ENCODE assay signal across 10 cellular contexts in genomic region chr11:849951-850776, GRCh38. TPM values are rescaled to one million over a fixed set of nuclear protein-coding genes. Genes with fewer than 3 reads are reported as not detected.
DNase-seq lines count a peak whose midpoint lies in the region; TF ChIP-seq lines count a peak whose summit lies in the region.
"Had no signal": no experiment of that assay in that cellular context is flagged by ENCODE, and none has a peak within 500 bp of the region (broad histone marks: within the 10 kb centered on the region; RNA-seq: fewer than 3 reads in every experiment).

No MANE protein-coding gene starts in this region.

- no peaks in the 10 kb centered on the region for H3K36me3 ChIP-seq in hepatocyte (replicated peaks; ENCODE audit: insufficient read depth, low read depth)
- peaks cover 0 to 25% (median 0%) of the 10 kb centered on the region in 6 donors for H3K36me3 ChIP-seq in spleen
- no peaks in the 10 kb centered on the region for H3K36me3 ChIP-seq in adrenal gland (replicated peaks in 1 of 2)

- TF ChIP-seq POLR2A in spleen (IDR thresholded peaks at IDR 0.05) = no peak
- no peak for TF ChIP-seq POLR2A in adrenal gland (IDR thresholded peaks at IDR 0.05)

- H3K4me1 ChIP-seq in hepatocyte (ENCODE audit: insufficient read depth) = peaks cover 38% of the 10 kb centered on the region
- peaks cover 16 to 71% (median 46%) of the 10 kb centered on the region in 6 donors for H3K4me1 ChIP-seq in spleen
- peaks cover 11 to 14% of the 10 kb centered on the region in 2 donors for H3K4me1 ChIP-seq in adrenal gland (replicated peaks in 1 of 2)

- peak overlapping the region; percentile 68 for H3K27ac ChIP-seq in VCaP
- no peak overlapping the region for H3K27ac ChIP-seq in hepatocyte
- H3K27ac ChIP-seq in spleen = peak overlapping the region in 2 of 8 donors; percentile 11 to 18
- H3K27ac ChIP-seq in adrenal gland = no peak overlapping the region

- H3K4me3 ChIP-seq in hepatocyte (peak overlapping the region; percentile 33), spleen (peak overlapping the region; percentile 12 to 77 (median 47)), adrenal gland (peak overlapping the region in 1 of 4 donors; percentile 46)

- H3K27me3 ChIP-seq in hepatocyte (peaks cover 4% of the 10 kb centered on the region), spleen (replicated peaks in 1 of 7) (peaks cover 0 to 40% (median 4%) of the 10 kb centered on the region in 7 donors), adrenal gland (no peaks in the 10 kb centered on the region)

- peak; percentile 73 for DNase-seq in NCI-H748 (lab: John Stamatoyannopoulos, UW; ENCODE audit: unreplicated experiment)
- DNase-seq in NCI-H748 treated with DMSO at 0.1 percent for 48 hours (lab: John Stamatoyannopoulos, UW) = no peak
- DNase-seq in hepatocyte (ENCODE audit: low spot score) = peak; percentile 47
- no peak for DNase-seq in spleen
- no peak for DNase-seq in stimulated activated CD4-positive, alpha-beta T cell treated with anti-CD3 and anti-CD28 coated beads, Interleukin-4, amount 100 ng/mL, for 1 hour
- DNase-seq in adrenal gland = no peak
- no peak for DNase-seq in COR-L47 (lab: John Stamatoyannopoulos, UW)
- DNase-seq: cerebellar nuclear complex, occipital lobe had no signal

- TF ChIP-seq CTCF in VCaP (conservative IDR thresholded peaks at IDR 0.05) (no peak), hepatocyte (IDR thresholded peaks at IDR 0.05; ENCODE audit: poor library complexity) (no peak), spleen (IDR thresholded peaks at IDR 0.05 in 8 of 11, conservative IDR thresholded peaks at IDR 0.05 in 3 of 11) (no peak), adrenal gland (IDR thresholded peaks at IDR 0.05) (no peak)

- peaks cover 18% of the 10 kb centered on the region for H4K20me1 ChIP-seq in hepatocyte (ENCODE audit: insufficient read depth, poor library complexity, severe bottlenecking)

- H3K9me2 ChIP-seq in hepatocyte (replicated peaks; ENCODE audit: insufficient read depth) = no peaks in the 10 kb centered on the region

- no peak overlapping the region for H2AFZ ChIP-seq in hepatocyte

- intact Hi-C loops in spleen (cut with DNase I; ENCODE audit: low total_unique reads) = loop anchor here (10.0 kb wide), 1 partner anchor 205 kb away; no protein-coding TSS in a partner anchor
- intact Hi-C loops in adrenal gland (cut with DNase I) = loop anchor here (2.0 to 5.0 kb wide), 3 partner anchors 59 to 202 kb away; no protein-coding TSS in a partner anchor

- H3K9me3 ChIP-seq in hepatocyte (ENCODE audit: low read depth) (no peaks in the 10 kb centered on the region), spleen (no peaks in the 10 kb centered on the region), adrenal gland (replicated peaks in 1 of 3) (no peaks in the 10 kb centered on the region)

- peak overlapping the region; percentile 96 for H3K4me2 ChIP-seq in hepatocyte

- WGBS in hepatocyte (ENCODE audit: low lambda C conversion rate, missing lambda C conversion rate) = 4% methylated on average over 30 of the region's 97 CpGs
- 28 to 68% (median 42%) methylated on average over 31 to 97 of the region's 97 CpGs for WGBS in spleen, 5 donors
- 18 to 41% (median 22%) methylated on average over 34 to 97 of the region's 97 CpGs for WGBS in adrenal gland, 4 donors

- no peaks in the 10 kb centered on the region for H3K79me2 ChIP-seq in hepatocyte

RNA-seq across cellular contexts. Expression of gene TSPAN4, which starts 7.5 kb away (rescaled TPM):
- 62.5 and 82.8 TPM in 2 replicates for total RNA-seq in hepatocyte
- 148 and 177 TPM in 2 replicates for polyA plus RNA-seq in hepatocyte
- 100 to 1,000 TPM in 5 of 7 donors, 10 to 100 TPM in 2; 91.3 to 140 (median 122) TPM for total RNA-seq in spleen
- 10 to 100 TPM; 32.1 to 67.4 (median 52.1) TPM for polyA plus RNA-seq in spleen
- 100 to 1,000 TPM in 2 of 8 donors, 10 to 100 TPM in 6; 39.7 to 207 (median 75.4) TPM for total RNA-seq in adrenal gland
- 10 to 100 TPM in 2 of 3 donors, 1 to 10 TPM in 1; 5.2 to 50.4 (median 41.2) TPM for polyA plus RNA-seq in adrenal gland

RNA-seq across cellular contexts. Expression of gene POLR2L, which starts 7.8 kb away (rescaled TPM):
- total RNA-seq in hepatocyte = 38.0 and 50.2 TPM in 2 replicates
- polyA plus RNA-seq in hepatocyte = 372 and 402 TPM in 2 replicates
- 10 to 100 TPM; 24.6 to 95.3 (median 62.5) TPM for total RNA-seq in spleen
- 100 to 1,000 TPM in 1 of 3 donors, 10 to 100 TPM in 2; 55.2 to 131 (median 94.0) TPM for polyA plus RNA-seq in spleen
- 100 to 1,000 TPM in 4 of 8 donors, 10 to 100 TPM in 4; 26.2 to 206 (median 108) TPM for total RNA-seq in adrenal gland
- polyA plus RNA-seq in adrenal gland = 100 to 1,000 TPM in 1 of 3 donors, 10 to 100 TPM in 2; 43.3 to 163 (median 96.5) TPM

RNA-seq across cellular contexts. Expression of gene CD151, which starts 17.4 kb away (rescaled TPM):
- total RNA-seq in hepatocyte (248 and 260 TPM in 2 replicates), spleen (100 to 1,000 TPM in 3 of 7 donors, 10 to 100 TPM in 4; 69.7 to 142 (median 80.1) TPM), adrenal gland (100 to 1,000 TPM; 182 to 387 (median 330) TPM)
- polyA plus RNA-seq in hepatocyte (356 and 392 TPM in 2 replicates), spleen (100 to 1,000 TPM in 1 of 3 donors, 10 to 100 TPM in 2; 38.0 to 111 (median 82.8) TPM), adrenal gland (100 to 1,000 TPM; 111 to 268 (median 246) TPM)

RNA-seq across cellular contexts. Expression of gene CRACR2B, which starts 22.4 kb away (rescaled TPM):
- 9.7 and 10.2 TPM in 2 replicates for total RNA-seq in hepatocyte
- 33.2 and 39.7 TPM in 2 replicates for polyA plus RNA-seq in hepatocyte
- 10 to 100 TPM; 10.2 to 28.0 (median 15.3) TPM for total RNA-seq in spleen
- 10 to 100 TPM in 2 of 3 donors, 1 to 10 TPM in 1; 6.1 to 34.1 (median 12.6) TPM for polyA plus RNA-seq in spleen
- 10 to 100 TPM in 6 of 8 donors, 1 to 10 TPM in 2; 5.9 to 22.6 (median 15.6) TPM for total RNA-seq in adrenal gland
- polyA plus RNA-seq in adrenal gland = 10 to 100 TPM in 2 of 3 donors, 1 to 10 TPM in 1; 1.0 to 91.3 (median 39.3) TPM

RNA-seq across cellular contexts. Expression of gene PNPLA2, which starts 31.4 kb away (rescaled TPM):
- total RNA-seq in hepatocyte (12.2 and 12.9 TPM in 2 replicates), spleen (100 to 1,000 TPM in 5 of 7 donors, 10 to 100 TPM in 2; 65.8 to 131 (median 113) TPM), adrenal gland (100 to 1,000 TPM in 4 of 8 donors, 10 to 100 TPM in 4; 75.9 to 311 (median 124) TPM)
- polyA plus RNA-seq in hepatocyte (50.0 and 57.3 TPM in 2 replicates), spleen (100 to 1,000 TPM in 1 of 3 donors, 10 to 100 TPM in 2; 46.3 to 103 (median 75.0) TPM), adrenal gland (100 to 1,000 TPM in 2 of 3 donors, 10 to 100 TPM in 1; 46.2 to 403 (median 162) TPM)

Comparison
In these comparisons a context has a peak if more than half of its experiments do, and no peak if none do; other contexts are left out.
1. DNase-seq: peak in NCI-H748 (single experiment) and hepatocyte (single experiment); none in NCI-H748 treated with DMSO at 0.1 percent for 48 hours (single experiment), spleen (single experiment), stimulated activated CD4-positive, alpha-beta T cell treated with anti-CD3 and anti-CD28 coated beads, Interleukin-4, amount 100 ng/mL, for 1 hour (single experiment), adrenal gland (0 of 7) and COR-L47 (single experiment).